Comparison of ENCODE assay signal across 8 cellular contexts in genomic region chr18:26227051-26227672, GRCh38. TPM values are rescaled to one million over a fixed set of nuclear protein-coding genes. Genes with fewer than 3 reads are reported as not detected.
DNase-seq lines count a peak whose midpoint lies in the region; ATAC-seq and TF ChIP-seq lines count a peak whose summit lies in the region.

No MANE protein-coding gene starts in this region.

- peak overlapping the region in 7 of 12 donors; percentile 48 to 77 (median 68) for H3K27ac ChIP-seq in heart left ventricle
- peak overlapping the region; percentile 63 for H3K27ac ChIP-seq in osteoblast (ENCODE audit: low read depth, low read length)

- no peaks in the 10 kb centered on the region for H3K9me3 ChIP-seq in heart left ventricle
- no peaks in the 10 kb centered on the region for H3K9me3 ChIP-seq in osteoblast (ENCODE audit: low read depth, low read length)

- TF ChIP-seq POLR2A in heart left ventricle (IDR thresholded peaks at IDR 0.05): no peak

- H3K27me3 ChIP-seq in heart left ventricle (no peaks in the 10 kb centered on the region), osteoblast (ENCODE audit: insufficient read depth, low read length) (no peaks in the 10 kb centered on the region)

- WGBS in heart left ventricle, 4 donors: 17 to 27% (median 19%) methylated on average over 20 to 28 of the region's 28 CpGs

- no peaks in the 10 kb centered on the region for H4K20me1 ChIP-seq in osteoblast (ENCODE audit: insufficient read depth, low read length)

- H3K4me2 ChIP-seq in osteoblast (ENCODE audit: insufficient read depth, low read length): peak overlapping the region; percentile 93

- no peak for DNase-seq in heart left ventricle
- no peak for DNase-seq in Right ventricle myocardium superior
- peak; percentile 67 for DNase-seq in OCI-M1 (lab: John Stamatoyannopoulos, UW)
- DNase-seq in epithelial cell of esophagus (ENCODE audit: low read depth): peak; percentile 40
- DNase-seq in osteoblast (ENCODE audit: insufficient read length, low spot score, missing footprints): no peak
- DNase-seq in MV-4-11 (lab: John Stamatoyannopoulos, UW): no peak

- TF ChIP-seq CTCF in heart left ventricle (IDR thresholded peaks at IDR 0.05) (no peak), epithelial cell of esophagus (IDR thresholded peaks at IDR 0.05; ENCODE audit: insufficient read depth, low read depth, low read length, missing control alignments) (no peak), osteoblast (IDR thresholded peaks at IDR 0.05; ENCODE audit: extremely low read depth, low read depth, low read length) (no peak)

- peaks cover 0 to 20% (median 8%) of the 10 kb centered on the region in 12 donors for H3K4me1 ChIP-seq in heart left ventricle
- H3K4me1 ChIP-seq in osteoblast (ENCODE audit: insufficient read depth, low read length): peaks cover 4% of the 10 kb centered on the region

- H2AFZ ChIP-seq in osteoblast (ENCODE audit: low read length): peak overlapping the region; percentile 88

- peak overlapping the region; percentile 38 to 94 (median 78) for H3K4me3 ChIP-seq in heart left ventricle
- peak overlapping the region; percentile 80 for H3K4me3 ChIP-seq in epithelial cell of esophagus (ENCODE audit: low read length)
- H3K4me3 ChIP-seq in osteoblast (ENCODE audit: insufficient read depth, low read length): peak overlapping the region; percentile 86

- no peaks in the 10 kb centered on the region for H3K79me2 ChIP-seq in osteoblast (ENCODE audit: insufficient read depth, low read length)

- no peak for ATAC-seq in heart left ventricle
- no peak for ATAC-seq in Right ventricle myocardium superior (ENCODE audit: poor library complexity)
- no peak for ATAC-seq in HG02571 (IDR thresholded peaks at IDR 0.05; ENCODE audit: unreplicated experiment)
- no peak for ATAC-seq in GM19351 (IDR thresholded peaks at IDR 0.05; ENCODE audit: unreplicated experiment)

- H3K36me3 ChIP-seq in heart left ventricle: no peaks in the 10 kb centered on the region
- no peaks in the 10 kb centered on the region for H3K36me3 ChIP-seq in osteoblast (ENCODE audit: insufficient read depth, low read length)

- intact Hi-C loops in heart left ventricle (cut with DNase I) (loop anchor here in 7 of 10 donors (2.0 to 10.0 kb wide), 4 partner anchors 132 to 428 kb away; partner anchors contain the start of gene SS18 (in 5 of the 7)), Right ventricle myocardium superior (cut with DNase I) (loop anchor here (10.0 kb wide), 1 partner anchor 132 kb away; the partner anchor contains the start of gene SS18)

RNA-seq across cellular contexts. Expression of gene TAF4B, which starts 0.9 kb away (rescaled TPM):
- total RNA-seq in heart left ventricle: 1 to 10 TPM in 8 of 9 donors, under 1 TPM in 1; 0.76 to 3.6 (median 1.7) TPM
- 1 to 10 TPM in 1 of 2 donors, under 1 TPM in 1; 0.38 to 1.3 TPM for polyA plus RNA-seq in heart left ventricle
- total RNA-seq in Right ventricle myocardium superior: 1.5 TPM
- total RNA-seq in osteoblast: 4.7 and 5.1 TPM in 2 replicates

Comparison
In these comparisons a context has a peak if more than half of its experiments do, and no peak if none do; other contexts are left out.
1. DNase-seq: peak in OCI-M1 (single experiment) and epithelial cell of esophagus (single experiment); none in heart left ventricle (0 of 5), Right ventricle myocardium superior (single experiment), osteoblast (single experiment) and MV-4-11 (single experiment).
2. Peak in every context shown above with its lines, with median percentiles within 50 percentile points of each other: H3K4me3 ChIP-seq.